In the genomic region with DNA sequence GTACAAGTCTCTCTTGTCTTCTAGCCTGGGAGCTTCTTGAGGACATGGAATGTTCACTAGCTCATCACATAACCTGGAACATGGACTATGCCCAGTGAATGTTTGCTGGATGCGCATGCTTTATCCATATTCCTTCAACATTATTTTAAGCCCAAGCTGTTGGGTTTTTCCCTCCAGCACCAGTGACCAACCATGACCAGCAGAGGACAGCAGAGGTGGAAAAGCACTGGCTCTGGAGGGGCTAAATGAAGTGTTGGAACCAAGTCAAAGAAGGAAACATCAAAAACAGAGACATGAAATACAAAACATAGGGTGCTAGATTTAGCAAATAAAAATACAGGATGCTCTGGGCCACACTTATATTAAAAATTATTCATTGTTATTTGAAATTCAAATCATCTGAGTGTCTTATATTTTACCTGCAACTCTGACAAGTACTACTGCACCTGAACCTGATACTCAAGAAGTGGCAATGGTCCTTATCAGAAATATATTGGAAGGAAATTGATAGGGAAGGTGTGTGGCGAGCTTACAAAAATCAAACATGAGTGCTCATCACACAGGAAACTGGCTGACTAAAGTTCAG, we compare ENCODE assay signal across 8 cellular contexts. TPM values are rescaled to one million over a fixed set of nuclear protein-coding genes. Genes with fewer than 3 reads are reported as not detected.
A peak's percentile ranks its signal among the peaks of the same experiment; 100 is the strongest.
DNase-seq lines count a peak whose midpoint lies in the region; ATAC-seq lines count a peak whose summit lies in the region.

No MANE protein-coding gene starts in this region.

- no peak overlapping the region for H3K4me3 Mint-ChIP-seq in activated T-cell treated with anti-CD3 and anti-CD28 coated beads, Interleukin-2, amount 50 U/mL, for 72 hours

- no peaks in the 10 kb centered on the region for H3K27me3 Mint-ChIP-seq in activated T-cell treated with anti-CD3 and anti-CD28 coated beads, Interleukin-2, amount 50 U/mL, for 72 hours (ENCODE audit: low read depth)

- peaks cover 39% of the 10 kb centered on the region for H3K4me1 Mint-ChIP-seq in activated T-cell treated with anti-CD3 and anti-CD28 coated beads, Interleukin-2, amount 50 U/mL, for 72 hours (ENCODE audit: low read depth)

- ATAC-seq in activated T-cell treated with anti-CD3 and anti-CD28 coated beads, Interleukin-2, amount 50 U/mL, for 72 hours (replicated peaks in 1 of 2): peak; percentile 50 to 54

- no peaks in the 10 kb centered on the region for H3K36me3 ChIP-seq in MG63

- DNase-seq in SIG-M5 treated with dmso at 0.1 percent for 504 hours (lab: John Stamatoyannopoulos, UW; ENCODE audit: unreplicated experiment) (peak; percentile 64), SIG-M5 (lab: John Stamatoyannopoulos, UW) (no peak), MG63 (peak; percentile 9), hepatic stellate cell (ENCODE audit: low spot score) (peak; percentile 7), kidney glomerular epithelial cell (lab: John Stamatoyannopoulos, UW) (no peak), COLO668 (lab: John Stamatoyannopoulos, UW; ENCODE audit: unreplicated experiment) (no peak), dedifferentiated amniotic fluid mesenchymal stem cell (ENCODE audit: extremely low spot score) (no peak)
- DNase-seq in activated T-cell treated with anti-CD3 and anti-CD28 coated beads, Interleukin-2, amount 50 U/mL, for 72 hours: peak; percentile 29 to 35

- peaks cover 7% of the 10 kb centered on the region in 2 donors for H3K9me3 Mint-ChIP-seq in activated T-cell treated with anti-CD3 and anti-CD28 coated beads, Interleukin-2, amount 50 U/mL, for 72 hours

- no peak overlapping the region for H3K27ac Mint-ChIP-seq in activated T-cell treated with anti-CD3 and anti-CD28 coated beads, Interleukin-2, amount 50 U/mL, for 72 hours

- no peaks in the 10 kb centered on the region; the same call in 1 of the 2 replicates for H3K27me3 ChIP-seq in MG63

- peaks cover 6 to 11% of the 10 kb centered on the region in 2 donors for H3K36me3 Mint-ChIP-seq in activated T-cell treated with anti-CD3 and anti-CD28 coated beads, Interleukin-2, amount 50 U/mL, for 72 hours (ENCODE audit: insufficient read depth in 2 of 2)

- no peak overlapping the region for H3K4me3 ChIP-seq in MG63

- H3K9me3 ChIP-seq in MG63: no peaks in the 10 kb centered on the region

RNA-seq across cellular contexts. Expression of a gene that starts 23.1 kb away (rescaled TPM):
- 2.2 and 2.9 TPM in 2 replicates for total RNA-seq in MG63 (2014; rRNA removed; shearing (Covaris generic); ENCODE audit: low replicate concordance)
- 10 to 100 TPM; 29.7 to 31.9 TPM for total RNA-seq in activated T-cell treated with anti-CD3 and anti-CD28 coated beads, Interleukin-2, amount 50 U/mL, for 72 hours

Comparison
In these comparisons a context has a peak if more than half of its experiments do, and no peak if none do; other contexts are left out.
1. DNase-seq: peak in SIG-M5 treated with dmso at 0.1 percent for 504 hours (single experiment), MG63 (single experiment), activated T-cell treated with anti-CD3 and anti-CD28 coated beads, Interleukin-2, amount 50 U/mL, for 72 hours (2 of 2) and hepatic stellate cell (single experiment); none in SIG-M5 (single experiment), kidney glomerular epithelial cell (single experiment), COLO668 (single experiment) and dedifferentiated amniotic fluid mesenchymal stem cell (single experiment).